ENCODE assay signal across 12 cellular contexts in genomic region chr5:109454726-109455505, GRCh38. TPM values are rescaled to one million over a fixed set of nuclear protein-coding genes. Genes with fewer than 3 reads are reported as not detected.
DNase-seq lines count a peak whose midpoint lies in the region; TF ChIP-seq lines count a peak whose summit lies in the region.
"Had no signal": no experiment of that assay in that cellular context is flagged by ENCODE, and none has a peak within 500 bp of the region (broad histone marks: within the 10 kb centered on the region; RNA-seq: fewer than 3 reads in every experiment).

No MANE protein-coding gene starts in this region.

- no peaks in the 10 kb centered on the region for H3K27me3 ChIP-seq in dorsolateral prefrontal cortex

- TF ChIP-seq CTCF in foreskin fibroblast (IDR thresholded peaks at IDR 0.05; ENCODE audit: low read depth, low read length), result no peak
- TF ChIP-seq CTCF in RWPE1 (conservative IDR thresholded peaks at IDR 0.05; ENCODE audit: low read depth), result no peak
- no peak for TF ChIP-seq CTCF in dorsolateral prefrontal cortex (IDR thresholded peaks at IDR 0.05 in 54 of 56, conservative IDR thresholded peaks at IDR 0.05 in 2 of 56; ENCODE audit: low read depth in 1 of 56, partially characterized antibody in 56 of 56)

- DNase-seq in DMS53 treated with DMSO at 0.1 percent for 48 hours (lab: John Stamatoyannopoulos, UW; ENCODE audit: unreplicated experiment), result peak; percentile 11
- DNase-seq in SW480 (ENCODE audit: low spot score), result peak; percentile 20
- DNase-seq in foreskin fibroblast, result peak; percentile 47 to 69
- peak; percentile 26 for DNase-seq in pulmonary artery endothelial cell (ENCODE audit: low read depth, low spot score)
- DNase-seq in COLO829 (ENCODE audit: low spot score), result no peak
- no peak for DNase-seq in RWPE1 (ENCODE audit: low spot score)
- DNase-seq in caudate nucleus (lab: John Stamatoyannopoulos, UW), result no peak
- no peak for DNase-seq in dorsolateral prefrontal cortex
- DNase-seq: activated CD8-positive, alpha-beta T cell treated with anti-CD3 and anti-CD28 coated beads, Interleukin-2, amount 10 ng/mL, durations not matched to agents 7 days and 5 days; effector CD8-positive, alpha-beta T cell; Kasumi-1; naive thymus-derived CD8-positive, alpha-beta T cell had no signal

- H3K27ac ChIP-seq in RWPE1 (no peak overlapping the region), caudate nucleus (ENCODE audit: low read depth, low read length) (no peak overlapping the region), dorsolateral prefrontal cortex (peak overlapping the region in 1 of 59 donors; percentile 37)

- peak overlapping the region in 1 of 2 donors; percentile 9 for H3K4me3 ChIP-seq in foreskin fibroblast (ENCODE audit: low read depth in 1 of 2, low read length in 2 of 2)
- peak overlapping the region in 2 of 59 donors; percentile 2 to 10 for H3K4me3 ChIP-seq in dorsolateral prefrontal cortex

- CTCF ChIA-PET in RWPE1 (lab: Yijun Ruan, JAX), result interaction anchor here (0.6 kb wide), 1 partner anchor 539 kb away, joined by 3 read pairs; no protein-coding TSS in a partner anchor

- intact Hi-C loops in dorsolateral prefrontal cortex (cut with DNase I), result no loop called here

- POLR2A ChIA-PET in RWPE1 (lab: Yijun Ruan, JAX; ENCODE audit: low non-redundant PET), result no interaction called here

RNA-seq across cellular contexts. Expression of gene PJA2, which starts 45.1 kb away (rescaled TPM):
- total RNA-seq in pulmonary artery endothelial cell, result 61.7 and 74.8 TPM in 2 replicates
- total RNA-seq in dorsolateral prefrontal cortex, result 100 to 1,000 TPM; 116 to 427 (median 298) TPM

Comparison
In these comparisons a context has a peak if more than half of its experiments do, and no peak if none do; other contexts are left out.
1. DNase-seq: peak in DMS53 treated with DMSO at 0.1 percent for 48 hours (single experiment), SW480 (single experiment), foreskin fibroblast (2 of 2) and pulmonary artery endothelial cell (single experiment); none in COLO829 (single experiment), RWPE1 (single experiment), caudate nucleus (0 of 61) and dorsolateral prefrontal cortex (0 of 10).